2 cellular contexts compared by ENCODE assay signal in genomic region chr17:60729854-60730253, GRCh38.
TF ChIP-seq lines count a peak whose summit lies in the region.

No MANE protein-coding gene starts in this region.

TF ChIP-seq in IMR-90, 13 proteins besides CTCF, POLR2A, EP300 and RAD21:
- TF ChIP-seq CHD1 (IDR thresholded peaks at IDR 0.05; ENCODE audit: low read depth, low read length) = no peak
- no peak for TF ChIP-seq MAZ (IDR thresholded peaks at IDR 0.05; ENCODE audit: borderline replicate concordance, low read depth, low read length)
- TF ChIP-seq USF2 (IDR thresholded peaks at IDR 0.05; ENCODE audit: low read depth, low read length) = no peak
- TF ChIP-seq MAFK (IDR thresholded peaks at IDR 0.05; ENCODE audit: low read depth, low read length) = no peak
- no peak for TF ChIP-seq FOS (IDR thresholded peaks at IDR 0.05; ENCODE audit: low read depth, low read length)
- TF ChIP-seq BHLHE40 (IDR thresholded peaks at IDR 0.05; ENCODE audit: low read depth, low read length) = no peak
- no peak for TF ChIP-seq ELK1 (IDR thresholded peaks at IDR 0.05; ENCODE audit: borderline replicate concordance, low read depth, low read length)
- no peak for TF ChIP-seq MXI1 (IDR thresholded peaks at IDR 0.05; ENCODE audit: borderline replicate concordance, low read depth, low read length)
- TF ChIP-seq RCOR1 (IDR thresholded peaks at IDR 0.05; ENCODE audit: insufficient replicate concordance, low read length) = no peak
- no peak; the same call in 1 of the 2 replicates for TF ChIP-seq CEBPB (IDR thresholded peaks at IDR 0.05; ENCODE audit: low read depth, low read length)
- no peak for TF ChIP-seq NFE2L2 (IDR thresholded peaks at IDR 0.05; ENCODE audit: low read depth, low read length)

TF ChIP-seq in GM12878, 131 proteins besides CTCF, POLR2A, EP300 and RAD21:
- TF ChIP-seq IRF5 (IDR thresholded peaks at IDR 0.05; ENCODE audit: borderline replicate concordance) (no peak), EZH2 (IDR thresholded peaks at IDR 0.05; ENCODE audit: borderline replicate concordance, control insufficient read depth, low read depth, low read length) (no peak), FOXK2 (IDR thresholded peaks at IDR 0.05) (0 out of 2 replicates have a peak, but pooled peaks have one; percentile 11)
